ENCODE assay signal across 8 cellular contexts in the genomic region with DNA sequence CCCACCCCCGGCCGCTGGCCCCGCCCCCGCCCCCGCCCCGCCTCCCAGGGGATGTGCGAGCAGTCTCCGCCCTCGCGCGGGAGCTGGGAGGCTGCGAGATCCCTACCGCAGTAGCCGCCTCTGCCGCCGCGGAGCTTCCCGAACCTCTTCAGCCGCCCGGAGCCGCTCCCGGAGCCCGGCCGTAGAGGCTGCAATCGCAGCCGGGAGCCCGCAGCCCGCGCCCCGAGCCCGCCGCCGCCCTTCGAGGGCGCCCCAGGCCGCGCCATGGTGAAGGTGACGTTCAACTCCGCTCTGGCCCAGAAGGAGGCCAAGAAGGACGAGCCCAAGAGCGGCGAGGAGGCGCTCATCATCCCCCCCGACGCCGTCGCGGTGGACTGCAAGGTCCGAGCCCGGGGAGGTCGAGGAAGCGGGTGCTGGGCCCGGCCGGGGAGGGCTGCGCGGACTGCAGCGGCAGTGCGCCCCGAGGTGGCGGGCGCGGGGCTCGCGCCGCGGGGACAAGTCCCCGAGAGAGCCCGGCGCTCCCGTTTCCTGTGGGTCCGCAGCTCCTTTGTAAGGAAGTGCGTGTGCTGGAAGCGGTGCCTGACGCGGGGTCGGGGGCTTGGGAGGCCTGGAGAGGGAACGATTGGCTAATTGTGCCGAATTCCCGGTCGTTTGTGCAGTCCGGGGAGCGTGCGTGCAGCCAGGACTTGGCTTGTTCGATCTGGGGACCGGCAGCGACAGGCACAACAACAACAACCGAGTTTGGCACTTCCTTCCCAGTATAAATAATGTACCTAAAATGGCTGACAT. TPM values are rescaled to one million over a fixed set of nuclear protein-coding genes. Genes with fewer than 3 reads are reported as not detected.
DNase-seq lines count a peak whose midpoint lies in the region; ATAC-seq and TF ChIP-seq lines count a peak whose summit lies in the region.

ITM2B (plus strand) TSS at position 110 of the 789 bp plus-strand sequence; CDS start at position 265, 155 bp downstream.

- no peaks in the 10 kb centered on the region for H3K27me3 Mint-ChIP-seq in CD8-positive, alpha-beta T cell (ENCODE audit: low read depth)
- peaks cover 5% of the 10 kb centered on the region for H3K27me3 Mint-ChIP-seq in nephron (ENCODE audit: low read depth)

- peak; percentile 40 to 82 (median 54) for DNase-seq in CD8-positive, alpha-beta T cell
- peak; percentile 46 to 72 for DNase-seq in HL-60 (ENCODE audit: low read depth in 1 of 2, low spot score in 1 of 2)
- peak; percentile 74 for DNase-seq in RKO (ENCODE audit: low spot score)
- peak; percentile 54 for DNase-seq in activated T-helper 9 cell treated with anti-CD3 and anti-CD28 coated beads, Interleukin-2, amount 50 U/mL, for 16 hours (ENCODE audit: low read depth)
- DNase-seq in fibroblast of pulmonary artery (ENCODE audit: low read depth): peak; percentile 74
- DNase-seq in stromal cell of bone marrow (ENCODE audit: low read depth): peak; percentile 39

- peak; percentile 72 for ATAC-seq in CD8-positive, alpha-beta T cell
- ATAC-seq in GM19395 (IDR thresholded peaks at IDR 0.05; ENCODE audit: unreplicated experiment): peak; percentile 58

- peak; percentile 59 for TF ChIP-seq CTCF in CD8-positive, alpha-beta T cell (IDR thresholded peaks at IDR 0.05)
- TF ChIP-seq CTCF in HL-60 (IDR thresholded peaks at IDR 0.05; ENCODE audit: insufficient read depth, low read length) (peak; percentile 25), fibroblast of pulmonary artery (IDR thresholded peaks at IDR 0.05; ENCODE audit: low read length, missing control alignments) (peak; percentile 5), nephron (IDR thresholded peaks at IDR 0.05; ENCODE audit: unreplicated experiment in 3 of 3) (peak in 2 of 3 experiments; percentile 20 to 50)

- H3K36me3 Mint-ChIP-seq in CD8-positive, alpha-beta T cell: peaks cover 42% of the 10 kb centered on the region
- H3K36me3 Mint-ChIP-seq in nephron (ENCODE audit: low read depth): peaks cover 3% of the 10 kb centered on the region

- peak within 1 kb of the TSS; percentile 98 for H3K4me3 ChIP-seq in CD8-positive, alpha-beta T cell (ENCODE audit: low read depth, low read length)
- H3K4me3 ChIP-seq in HL-60 (replicated peaks; ENCODE audit: insufficient read depth, low read length) (peak within 1 kb of the TSS; percentile 64), fibroblast of pulmonary artery (replicated peaks; ENCODE audit: low read depth, low read length) (peak within 1 kb of the TSS; percentile 85)

- no peaks in the 10 kb centered on the region for H3K27me3 ChIP-seq in CD8-positive, alpha-beta T cell (ENCODE audit: insufficient read depth, low read length)
- H3K27me3 ChIP-seq in HL-60 (ENCODE audit: insufficient read depth, poor library complexity, severe bottlenecking): no peaks in the 10 kb centered on the region

- POLR2A ChIA-PET in CD8-positive, alpha-beta T cell (lab: Charles Lee): interaction anchor here (0.6 to 5.5 kb wide), 23 partner anchors 9 to 299 kb away, joined by 3 to 70 read pairs (median 5); partner anchors contain the start of genes MED4 and NUDT15

- H3K4me1 Mint-ChIP-seq in CD8-positive, alpha-beta T cell (ENCODE audit: low read depth): peaks cover 62% of the 10 kb centered on the region
- H3K4me1 Mint-ChIP-seq in nephron: peaks cover 49% of the 10 kb centered on the region

- no peaks in the 10 kb centered on the region for H3K9me3 ChIP-seq in CD8-positive, alpha-beta T cell (ENCODE audit: low read length)

- H3K9me3 Mint-ChIP-seq in CD8-positive, alpha-beta T cell: no peaks in the 10 kb centered on the region
- no peaks in the 10 kb centered on the region for H3K9me3 Mint-ChIP-seq in nephron

- H3K4me3 Mint-ChIP-seq in CD8-positive, alpha-beta T cell: peak within 1 kb of the TSS; percentile 98
- peak within 1 kb of the TSS; percentile 97 to 99 (median 99) for H3K4me3 Mint-ChIP-seq in nephron

- CTCF ChIA-PET in CD8-positive, alpha-beta T cell (lab: Charles Lee): interaction anchor here (0.7 to 3.4 kb wide), 22 partner anchors 8 to 348 kb away, joined by 3 to 27 read pairs (median 6); partner anchors contain the start of gene MED4

- peak within 1 kb of the TSS; percentile 92 for H3K27ac ChIP-seq in CD8-positive, alpha-beta T cell (ENCODE audit: low read depth, low read length)
- H3K27ac ChIP-seq in HL-60 (replicated peaks): peak within 1 kb of the TSS; percentile 92

- H3K4me1 ChIP-seq in CD8-positive, alpha-beta T cell (ENCODE audit: insufficient read depth, low read length): peaks cover 44% of the 10 kb centered on the region

- peak within 1 kb of the TSS; percentile 99 for H3K27ac Mint-ChIP-seq in CD8-positive, alpha-beta T cell
- peak within 1 kb of the TSS; percentile 99 to 100 (median 99) for H3K27ac Mint-ChIP-seq in nephron

- no peaks in the 10 kb centered on the region for H3K36me3 ChIP-seq in CD8-positive, alpha-beta T cell (ENCODE audit: insufficient read depth, low read length)

- intact Hi-C loops in CD8-positive, alpha-beta T cell (cut with DNase I, micrococcal nuclease): loop anchor here (1.0 to 10.0 kb wide), 10 partner anchors 46 to 1212 kb away; partner anchors contain the start of genes CAB39L (in 2 of the 2), RB1 (in 2 of the 2), SETDB2 (in 2 of the 2) and FNDC3A (in 1 of the 2)

RNA-seq across cellular contexts. Expression of gene ITM2B, which starts in this region (rescaled TPM):
- 100 to 1,000 TPM; 280 to 308 TPM for total RNA-seq in CD8-positive, alpha-beta T cell

Comparison
In these comparisons a context has a peak if more than half of its experiments do, and no peak if none do; other contexts are left out.
1. Peak in every context shown above with its lines: DNase-seq, ATAC-seq, H3K4me3 ChIP-seq and H3K27ac ChIP-seq.
2. CTCF ChIP-seq: peak in every context shown above with its lines; median percentile 59 in CD8-positive, alpha-beta T cell; 35 in nephron; 25 in HL-60; 5 in fibroblast of pulmonary artery.